Comparison of ENCODE assay signal across 6 cellular contexts in genomic region chr10:58328233-58328632, GRCh38.
"Had no signal": no experiment of that assay in that cellular context is flagged by ENCODE, and none has a peak within 500 bp of the region (broad histone marks: within the 10 kb centered on the region; RNA-seq: fewer than 3 reads in every experiment).

No MANE protein-coding gene starts in this region.

- H3K4me3 ChIP-seq: K562 had no signal

- DNase-seq: IMR-90, KBM-7, KG1 had no signal

- H3K27ac ChIP-seq: HL-60, KMS-11 had no signal
